18 cellular contexts compared by ENCODE assay signal in the genomic region with DNA sequence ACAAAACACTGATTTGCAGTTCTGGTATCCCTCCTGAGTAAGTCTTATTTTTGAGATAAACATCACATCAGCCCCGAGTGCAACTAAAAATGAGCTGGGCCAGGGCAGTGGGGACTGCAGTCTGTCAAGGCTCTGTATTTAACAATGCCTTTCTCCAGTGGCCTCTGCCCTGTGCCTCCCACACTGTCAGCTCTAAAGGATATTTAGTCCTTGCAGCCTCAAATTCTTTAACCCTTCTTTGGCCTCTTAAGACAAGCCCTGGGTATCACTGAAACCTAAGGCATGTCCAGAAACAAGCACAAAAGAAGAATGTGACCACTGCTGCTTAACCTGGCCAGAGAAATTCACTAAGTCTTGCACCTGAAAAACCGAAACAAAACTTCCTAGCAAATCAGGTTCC.
A peak's percentile ranks its signal among the peaks of the same experiment; 100 is the strongest.
DNase-seq lines count a peak whose midpoint lies in the region; ATAC-seq, FAIRE-seq and TF ChIP-seq lines count a peak whose summit lies in the region.
"Had no signal": no experiment of that assay in that cellular context is flagged by ENCODE, and none has a peak within 500 bp of the region (broad histone marks: within the 10 kb centered on the region; RNA-seq: fewer than 3 reads in every experiment).

No MANE protein-coding gene starts in this region.

- H3K9me3 Mint-ChIP-seq in glutamatergic neuron (ENCODE audit: unreplicated experiment) (peaks cover 20% of the 10 kb centered on the region), neural crest cell (no peaks in the 10 kb centered on the region)

- intact Hi-C loops in HepG2 (cut with micrococcal nuclease; ENCODE audit: unreplicated experiment) (no loop called here), kidney (cut with DNase I) (no loop called here)

- H3K27me3 Mint-ChIP-seq in glutamatergic neuron (ENCODE audit: unreplicated experiment) (peaks cover 19% of the 10 kb centered on the region), neural crest cell (ENCODE audit: low read depth) (no peaks in the 10 kb centered on the region)

- H3K4me3 ChIP-seq in HepG2 (replicated peaks in 1 of 3; ENCODE audit: insufficient read depth in 1 of 3, low read depth in 2 of 3, low read length in 3 of 3) (no peak overlapping the region), kidney (ENCODE audit: low read length in 2 of 2) (no peak overlapping the region)
- H3K4me3 ChIP-seq: GM12878, GM23248 had no signal

- no peak for TF ChIP-seq POLR2A in HepG2 (IDR thresholded peaks at IDR 0.05; ENCODE audit: insufficient read depth in 1 of 2, low read depth in 2 of 2, low read length in 2 of 2)

- FAIRE-seq in HepG2 (lab: Jason Lieb, UNC) (no peak), kidney (lab: Jason Lieb, UNC) (no peak), D721Med (lab: Jason Lieb, UNC) (no peak)
- FAIRE-seq: GM12878, H1 had no signal

- no peak overlapping the region for H2AFZ ChIP-seq in HepG2 (ENCODE audit: low read length)
- H2AFZ ChIP-seq: GM23248 had no signal

- in situ Hi-C loops in HepG2 (cut with HindIII; ENCODE audit: extremely low pct_ligation_motif_present, low pct_unique_long_range_greater_than_20kb), result no loop called here

- H3K27me3 ChIP-seq in HepG2 (ENCODE audit: control insufficient read depth in 1 of 2, insufficient read depth in 2 of 2, low read length in 2 of 2), result no peaks in the 10 kb centered on the region

- TF ChIP-seq CTCF in glutamatergic neuron (IDR thresholded peaks at IDR 0.05; ENCODE audit: partially characterized antibody, unreplicated experiment) (no peak), neural crest cell (conservative IDR thresholded peaks at IDR 0.05) (no peak), HepG2 (CRISPR knock-in tag; IDR thresholded peaks at IDR 0.05) (no peak), kidney (IDR thresholded peaks at IDR 0.05; ENCODE audit: borderline replicate concordance, extremely low read depth, insufficient read depth) (no peak), D721Med (IDR thresholded peaks at IDR 0.05; ENCODE audit: insufficient read depth, missing control alignments) (no peak)

- H3K4me1 ChIP-seq in HepG2 (ENCODE audit: insufficient read depth, low read length) (no peaks in the 10 kb centered on the region), kidney (ENCODE audit: control insufficient read depth in 1 of 2, insufficient read depth in 1 of 2, low read depth in 1 of 2, low read length in 2 of 2) (no peaks in the 10 kb centered on the region)
- H3K4me1 ChIP-seq: Caco-2 had no signal

- no peak for TF ChIP-seq RAD21 in HepG2 (CRISPR knock-in tag; IDR thresholded peaks at IDR 0.05)

- H3K9ac ChIP-seq in HepG2 (ENCODE audit: insufficient read depth, low read depth, low read length), result no peak overlapping the region
- no peak overlapping the region for H3K9ac ChIP-seq in kidney (ENCODE audit: low read length in 2 of 2)
- H3K9ac ChIP-seq: GM23248 had no signal

- H3K9me3 ChIP-seq in HepG2 (ENCODE audit: low read length) (no peaks in the 10 kb centered on the region), kidney (ENCODE audit: control insufficient read depth in 1 of 2, low read length in 2 of 2) (no peaks in the 10 kb centered on the region)
- H3K9me3 ChIP-seq: Caco-2 had no signal

- H3K36me3 Mint-ChIP-seq in glutamatergic neuron (ENCODE audit: unreplicated experiment) (peaks cover 9% of the 10 kb centered on the region), neural crest cell (ENCODE audit: low read depth) (no peaks in the 10 kb centered on the region)
- H3K36me3 Mint-ChIP-seq: CD4-positive, alpha-beta memory T cell had no signal

- ATAC-seq in HepG2, result no peak
- ATAC-seq: GM12878 had no signal

- POLR2A ChIA-PET in HepG2 (lab: Yijun Ruan, JAX), result no interaction called here

- no peak overlapping the region for H3K27ac ChIP-seq in HepG2 (ENCODE audit: extremely low read length, insufficient read depth, low read length)
- H3K27ac ChIP-seq in kidney (ENCODE audit: low read depth in 2 of 2, low read length in 2 of 2), result no peak overlapping the region
- H3K27ac ChIP-seq: GM23248 had no signal

- no TSS peak for BruUV-seq in HepG2 (replicated peaks; lab: Mats Ljungman, UMichigan)

- H3K4me2 ChIP-seq in HepG2 (ENCODE audit: low read depth, low read length), result no peak overlapping the region

- no peaks in the 10 kb centered on the region for H3K36me3 ChIP-seq in HepG2 (replicated peaks in 1 of 2; ENCODE audit: control insufficient read depth in 1 of 2, insufficient read depth in 2 of 2, low read length in 2 of 2)
- H3K36me3 ChIP-seq in kidney (ENCODE audit: control insufficient read depth in 1 of 2, insufficient read depth in 2 of 2, low read length in 2 of 2), result no peaks in the 10 kb centered on the region

- H3K4me3 Mint-ChIP-seq in glutamatergic neuron (ENCODE audit: unreplicated experiment) (peak overlapping the region; percentile 10), neural crest cell (peak overlapping the region; percentile 11)
- H3K4me3 Mint-ChIP-seq: CD4-positive, alpha-beta memory T cell had no signal

- H4K20me1 ChIP-seq in HepG2 (ENCODE audit: insufficient read depth, low read length), result no peaks in the 10 kb centered on the region

- H3K4me1 Mint-ChIP-seq in glutamatergic neuron (ENCODE audit: low read depth, unreplicated experiment) (peaks cover 79% of the 10 kb centered on the region), neural crest cell (peaks cover 70% of the 10 kb centered on the region)
- H3K4me1 Mint-ChIP-seq: CD4-positive, alpha-beta memory T cell had no signal

- no peaks in the 10 kb centered on the region for H3K79me2 ChIP-seq in HepG2 (ENCODE audit: insufficient read depth, low read length)

- WGBS in HepG2 (ENCODE audit: low lambda C conversion rate), result 0% methylated on average over 2 of the region's 2 CpGs

- CTCF ChIA-PET in HepG2 (lab: Yijun Ruan, JAX; ENCODE audit: low intra/inter-chr PET ratio, low total read pairs), result no interaction called here

- DNase-seq in glutamatergic neuron, result no peak
- peak; percentile 70 for DNase-seq in left kidney (ENCODE audit: low read depth, low spot score)
- no peak for DNase-seq in neural crest cell (ENCODE audit: low read depth, low spot score)
- no peak for DNase-seq in HepG2 (ENCODE audit: low spot score)
- no peak for DNase-seq in kidney
- DNase-seq in D721Med (ENCODE audit: insufficient read length, low spot score), result no peak
- DNase-seq: C1 segment of cervical spinal cord; Caco-2; CD4-positive, alpha-beta memory T cell; DMS 273 treated with DMSO at 0.1 percent for 48 hours; DMS79; EL; GDM1; GM23248; H7; HCEC 1CT had no signal

- no peak for TF ChIP-seq EP300 in HepG2 (IDR thresholded peaks at IDR 0.05; ENCODE audit: low read depth in 2 of 2, low read length in 2 of 2)
- no peak for TF ChIP-seq EP300 in HepG2 (CRISPR knock-in tag; IDR thresholded peaks at IDR 0.05; ENCODE audit: borderline replicate concordance)

- H3K27ac Mint-ChIP-seq in glutamatergic neuron (ENCODE audit: unreplicated experiment) (peak overlapping the region; percentile 44), neural crest cell (ENCODE audit: unreplicated experiment) (peak overlapping the region; percentile 55)
- H3K27ac Mint-ChIP-seq: CD4-positive, alpha-beta memory T cell had no signal

TF ChIP-seq in HepG2, 621 proteins besides CTCF, POLR2A, EP300 and RAD21 (continues in another document):
- TF ChIP-seq HMG20B (CRISPR knock-in tag; conservative IDR thresholded peaks at IDR 0.05) (no peak), JUND (CRISPR knock-in tag; IDR thresholded peaks at IDR 0.05) (no peak), SMARCC2 (IDR thresholded peaks at IDR 0.05) (no peak), CEBPG (CRISPR knock-in tag; IDR thresholded peaks at IDR 0.05) (no peak), ZNF234 (CRISPR knock-in tag; conservative IDR thresholded peaks at IDR 0.05) (no peak), ZNF687 (CRISPR knock-in tag; IDR thresholded peaks at IDR 0.05) (no peak), KAT7 (CRISPR knock-in tag; IDR thresholded peaks at IDR 0.05; ENCODE audit: borderline replicate concordance) (no peak), TRIM22 (IDR thresholded peaks at IDR 0.05) (no peak), ZNF274 (CRISPR knock-in tag; IDR thresholded peaks at IDR 0.05) (no peak), SMAD3 (CRISPR knock-in tag; IDR thresholded peaks at IDR 0.05) (no peak), ZNF382 (CRISPR knock-in tag; IDR thresholded peaks at IDR 0.05; ENCODE audit: borderline replicate concordance) (no peak)
